Comparison of ENCODE assay signal across 9 cellular contexts in the genomic region with DNA sequence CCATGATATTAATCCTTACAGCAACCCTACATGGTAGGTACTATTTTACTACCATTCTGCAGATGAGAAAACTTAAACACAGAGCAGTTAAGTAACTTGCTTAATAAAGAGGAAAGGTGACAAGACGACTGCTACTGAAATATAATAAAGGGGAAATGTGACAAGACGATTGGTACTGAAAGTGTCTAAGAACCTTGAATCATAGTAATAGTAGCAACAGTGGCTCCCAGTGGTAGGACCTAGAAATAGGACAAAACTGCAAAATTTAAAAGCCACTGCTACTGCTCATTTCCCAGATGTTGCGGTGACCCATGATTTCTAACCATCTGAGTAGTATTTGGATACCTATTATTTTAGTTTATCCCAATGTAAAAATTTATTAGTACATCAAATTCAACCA.
DNase-seq lines count a peak whose midpoint lies in the region; ATAC-seq and TF ChIP-seq lines count a peak whose summit lies in the region.
"Had no signal": no experiment of that assay in that cellular context is flagged by ENCODE, and none has a peak within 500 bp of the region (broad histone marks: within the 10 kb centered on the region; RNA-seq: fewer than 3 reads in every experiment).

No MANE protein-coding gene starts in this region.

- H3K4me2 ChIP-seq in PC-9: no peak overlapping the region
- H3K4me2 ChIP-seq: BLaER1 had no signal

- CTCF ChIA-PET in PC-9 (lab: Charles Lee): no interaction called here

- no peaks in the 10 kb centered on the region for H3K36me3 Mint-ChIP-seq in progenitor cell of endocrine pancreas (ENCODE audit: insufficient read depth)

- no peak overlapping the region for H3K27ac Mint-ChIP-seq in progenitor cell of endocrine pancreas

- H3F3A ChIP-seq in PC-9 (ENCODE audit: insufficient read depth, low read depth): no peaks in the 10 kb centered on the region

- H4K20me1 ChIP-seq in PC-9 (ENCODE audit: insufficient read depth): no peaks in the 10 kb centered on the region
- H4K20me1 ChIP-seq: BLaER1 had no signal

- H3K4me1 Mint-ChIP-seq in progenitor cell of endocrine pancreas (ENCODE audit: low read depth): peaks cover 2% of the 10 kb centered on the region

- peaks cover 5% of the 10 kb centered on the region for H3K9me3 Mint-ChIP-seq in progenitor cell of endocrine pancreas (ENCODE audit: low read depth)

- H3K27me3 ChIP-seq in PC-9 (ENCODE audit: insufficient read depth, low read depth): no peaks in the 10 kb centered on the region
- H3K27me3 ChIP-seq: BLaER1 had no signal

- H3K4me3 Mint-ChIP-seq in progenitor cell of endocrine pancreas (ENCODE audit: low read depth): no peak overlapping the region

- H3K9me3 ChIP-seq in PC-9 (ENCODE audit: insufficient read depth, low read depth): no peaks in the 10 kb centered on the region

- H3K27ac ChIP-seq in PC-9: no peak overlapping the region
- H3K27ac ChIP-seq: BLaER1 had no signal

- no peak overlapping the region for H3K4me3 ChIP-seq in PC-9
- H3K4me3 ChIP-seq: BLaER1 had no signal

- peak; percentile 72 for ATAC-seq in HG02870 (IDR thresholded peaks at IDR 0.05; ENCODE audit: unreplicated experiment)
- ATAC-seq in activated CD4-positive, CD25-positive, alpha-beta regulatory T cell treated with anti-CD3 and anti-CD28 coated beads, Interleukin-2, amount 50 U/mL, for 24 hours: no peak

- no peaks in the 10 kb centered on the region for H3K36me3 ChIP-seq in PC-9 (ENCODE audit: low read depth)
- H3K36me3 ChIP-seq: BLaER1 had no signal

- DNase-seq in NCI-H187 treated with DMSO at 0.1 percent for 48 hours (lab: John Stamatoyannopoulos, UW) (peak; percentile 36), NCI-H187 (lab: John Stamatoyannopoulos, UW) (no peak), RKO (ENCODE audit: low spot score) (peak; percentile 19), progenitor cell of endocrine pancreas (ENCODE audit: low spot score, unreplicated experiment) (no peak), PC-9 (no peak), HuH-7.5 (ENCODE audit: low spot score) (no peak)

- intact Hi-C loops in PC-9 (cut with micrococcal nuclease; ENCODE audit: unreplicated experiment): loop anchor here (5.0 to 10.0 kb wide), 2 partner anchors 183 to 211 kb away; a partner anchor contains a TSS

- no peaks in the 10 kb centered on the region for H3K79me2 ChIP-seq in PC-9 (ENCODE audit: low read depth)

- POLR2A ChIA-PET in PC-9 (lab: Charles Lee; ENCODE audit: unreplicated experiment): no interaction called here

- H3K9me2 ChIP-seq in PC-9 (ENCODE audit: insufficient read depth): no peaks in the 10 kb centered on the region

- no peaks in the 10 kb centered on the region for H3K27me3 Mint-ChIP-seq in progenitor cell of endocrine pancreas

- TF ChIP-seq CTCF in progenitor cell of endocrine pancreas (IDR thresholded peaks at IDR 0.05; ENCODE audit: unreplicated experiment): peak; percentile 59
- no peak for TF ChIP-seq CTCF in PC-9 (conservative IDR thresholded peaks at IDR 0.05)

- H2AFZ ChIP-seq in PC-9: no peak overlapping the region

- no peaks in the 10 kb centered on the region for H3K4me1 ChIP-seq in PC-9 (replicated peaks; ENCODE audit: insufficient read depth)
- H3K4me1 ChIP-seq: BLaER1 had no signal

- no TSS peak for BruUV-seq in PC-9 (replicated peaks; lab: Mats Ljungman, UMichigan)

Comparison
In these comparisons a context has a peak if more than half of its experiments do, and no peak if none do; other contexts are left out.
1. DNase-seq: peak in NCI-H187 treated with DMSO at 0.1 percent for 48 hours (single experiment) and RKO (single experiment); none in NCI-H187 (0 of 2), progenitor cell of endocrine pancreas (single experiment), PC-9 (0 of 2) and HuH-7.5 (single experiment).